ENCODE assay signal across 9 cellular contexts in the genomic region with DNA sequence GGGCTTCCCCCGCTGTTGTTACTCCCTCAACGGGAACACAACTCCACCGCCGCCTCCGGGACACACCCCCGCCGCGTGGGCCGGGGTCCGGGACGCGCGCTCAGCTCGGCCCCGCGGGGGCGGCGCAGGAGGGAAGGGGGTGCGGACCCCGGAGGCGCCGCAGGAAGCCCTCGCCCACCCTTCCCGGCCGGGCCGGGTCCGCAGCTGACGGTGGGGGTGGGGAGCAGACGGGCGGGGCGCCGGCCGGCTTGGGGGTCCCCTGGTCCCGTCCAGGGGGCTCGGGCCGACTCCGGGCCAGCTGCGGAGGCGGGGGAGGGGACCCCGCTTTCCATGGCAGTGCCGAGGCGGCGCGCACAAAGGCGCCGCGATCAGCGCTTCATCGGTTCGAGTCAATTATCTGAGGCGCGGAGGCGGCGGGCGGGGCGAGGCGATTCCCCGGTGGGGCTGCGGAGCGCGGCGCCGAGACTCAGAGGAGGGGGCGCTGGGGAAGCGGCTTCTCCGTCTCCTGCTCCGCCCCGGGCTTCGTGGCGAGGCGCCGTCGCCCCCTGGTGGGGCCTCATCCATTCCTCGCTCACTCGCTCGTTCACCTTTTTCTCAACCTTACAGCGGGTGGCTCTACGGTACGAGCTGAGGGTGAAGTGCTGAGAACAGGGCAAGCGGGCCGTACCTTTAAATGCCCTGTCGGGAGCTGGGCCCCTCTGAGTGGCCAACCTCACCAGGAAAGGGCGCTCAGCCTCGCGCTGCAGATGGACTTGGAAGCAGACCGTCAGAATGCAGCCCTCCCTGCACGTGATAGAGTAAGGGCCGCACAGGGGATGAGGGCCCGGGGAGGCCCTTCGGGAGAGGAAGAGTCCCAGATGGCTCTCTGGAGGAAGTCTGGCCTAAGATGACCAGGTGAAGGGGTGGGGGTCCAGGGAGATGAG. TPM values are rescaled to one million over a fixed set of nuclear protein-coding genes. Genes with fewer than 3 reads are reported as not detected.
DNase-seq lines count a peak whose midpoint lies in the region; ATAC-seq, FAIRE-seq and TF ChIP-seq lines count a peak whose summit lies in the region.
"Had no signal": no experiment of that assay in that cellular context is flagged by ENCODE, and none has a peak within 500 bp of the region (broad histone marks: within the 10 kb centered on the region; RNA-seq: fewer than 3 reads in every experiment).

No MANE protein-coding gene starts in this region.

- no peak overlapping the region for H2BK120ac ChIP-seq in neuronal stem cell (ENCODE audit: low read depth, low read length)

- no peak for FAIRE-seq in GM12892 (lab: Jason Lieb, UNC)

- intact Hi-C loops in tibial artery (cut with DNase I; ENCODE audit: low total_unique reads): no loop called here

- no peaks in the 10 kb centered on the region for H3K79me1 ChIP-seq in neuronal stem cell (ENCODE audit: low read depth, low read length)

- no peak overlapping the region for H2BK15ac ChIP-seq in neuronal stem cell (ENCODE audit: low read length)

- no peak overlapping the region for H2AK5ac ChIP-seq in neuronal stem cell (ENCODE audit: low read depth, low read length)

- TF ChIP-seq CTCF in fibroblast of mammary gland (conservative IDR thresholded peaks at IDR 0.05; ENCODE audit: control insufficient read depth, insufficient read depth, low read depth, low read length) (peak; percentile 45), tibial artery (IDR thresholded peaks at IDR 0.05) (peak; percentile 25 to 33)

- H3K9me3 ChIP-seq in neuronal stem cell (replicated peaks in 1 of 2; ENCODE audit: control insufficient read depth in 2 of 2, insufficient read depth in 1 of 2, low read depth in 1 of 2, low read length in 2 of 2) (no peaks in the 10 kb centered on the region), tibial artery (no peaks in the 10 kb centered on the region)
- H3K9me3 ChIP-seq: neutrophil had no signal

- no peak overlapping the region for H3K4ac ChIP-seq in neuronal stem cell (ENCODE audit: low read length)

- no peak overlapping the region for H2BK5ac ChIP-seq in neuronal stem cell (ENCODE audit: low read length)

- H3K36me3 ChIP-seq in neuronal stem cell (replicated peaks in 1 of 2; ENCODE audit: control insufficient read depth in 2 of 2, insufficient read depth in 2 of 2, low read length in 2 of 2) (no peaks in the 10 kb centered on the region), tibial artery (no peaks in the 10 kb centered on the region)
- H3K36me3 ChIP-seq: neutrophil had no signal

- no peak overlapping the region for H3K9ac ChIP-seq in neuronal stem cell (ENCODE audit: low read depth, low read length, poor library complexity)

- H3K4me3 ChIP-seq in fibroblast of mammary gland (ENCODE audit: control insufficient read depth, low read depth, low read length) (no peak overlapping the region), neuronal stem cell (ENCODE audit: low read length in 2 of 2) (peak overlapping the region in 1 of 2 donors; percentile 80), tibial artery (peak overlapping the region; percentile 14 to 41)

- H3K18ac ChIP-seq in neuronal stem cell (ENCODE audit: low read length): peak overlapping the region; percentile 87

- H3K4me2 ChIP-seq in neuronal stem cell (ENCODE audit: insufficient read depth, low read length, poor library complexity, severe bottlenecking): peak overlapping the region; percentile 82

- no peak overlapping the region for H3K23ac ChIP-seq in neuronal stem cell (ENCODE audit: low read depth, low read length, poor library complexity)

- H3K27ac ChIP-seq in neuronal stem cell (replicated peaks; ENCODE audit: low read length): no peak overlapping the region
- no peak overlapping the region for H3K27ac ChIP-seq in tibial artery
- H3K27ac ChIP-seq: neutrophil had no signal

- H3K14ac ChIP-seq in neuronal stem cell (ENCODE audit: low read length): no peak overlapping the region

- H4K8ac ChIP-seq in neuronal stem cell (ENCODE audit: low read depth, low read length): no peak overlapping the region

- H4K91ac ChIP-seq in neuronal stem cell (ENCODE audit: low read depth, low read length, poor library complexity): no peak overlapping the region

- ATAC-seq in HG03469 (IDR thresholded peaks at IDR 0.05; ENCODE audit: unreplicated experiment): no peak

- no peak for TF ChIP-seq POLR2A in GM12892 (IDR thresholded peaks at IDR 0.05; ENCODE audit: low read depth, low read length)

- WGBS in neuronal stem cell (ENCODE audit: extremely low coverage in 2 of 2, insufficient read length in 2 of 2, insufficient replicate concordance in 1 of 2), 2 donors: no CpG with 5 or more reads among the region's 90 CpGs

- peak overlapping the region; percentile 89 for H2AFZ ChIP-seq in neuronal stem cell (ENCODE audit: low read length)

- peak; percentile 13 for DNase-seq in A172 (ENCODE audit: low spot score)
- DNase-seq in GM12892 (ENCODE audit: insufficient read length): peak; percentile 41
- DNase-seq in NCI-H526 (lab: John Stamatoyannopoulos, UW): peak; percentile 49 to 96
- peak; percentile 57 for DNase-seq in activated CD8-positive, alpha-beta memory T cell treated with anti-CD3 and anti-CD28 coated beads, Interleukin-2, amount 50 U/mL, for 4 hours
- peak; percentile 22 for DNase-seq in fibroblast of mammary gland (ENCODE audit: low read depth)
- DNase-seq in neuronal stem cell (ENCODE audit: low spot score): peak; percentile 76
- DNase-seq in tibial artery: no peak

- H3K4me1 ChIP-seq in neuronal stem cell (ENCODE audit: control insufficient read depth in 2 of 2, insufficient read depth in 1 of 2, low read depth in 1 of 2, low read length in 2 of 2) (peaks cover 0 to 7% of the 10 kb centered on the region in 2 donors), tibial artery (peaks cover 0 to 11% (median 8%) of the 10 kb centered on the region in 4 donors)

- H2BK12ac ChIP-seq in neuronal stem cell (ENCODE audit: low read length): no peak overlapping the region

- H3K27me3 ChIP-seq in neuronal stem cell (ENCODE audit: control insufficient read depth in 3 of 3, insufficient read depth in 3 of 3, low read depth in 1 of 3, low read length in 3 of 3): peaks cover 0 to 73% (median 20%) of the 10 kb centered on the region in 3 experiments
- H3K27me3 ChIP-seq in tibial artery: peaks cover 0 to 60% of the 10 kb centered on the region in 2 donors

RNA-seq across cellular contexts. Expression of a gene that starts 40.0 kb away (rescaled TPM):
- 0.03 and 0.22 TPM in 2 replicates for total RNA-seq in A172 (2014; rRNA removed; shearing (Covaris generic))
- polyA plus RNA-seq in GM12892 (2012; ENCODE audit: missing spikeins): not detected
- 0.07 TPM for polyA plus RNA-seq in neuronal stem cell (2013, experiment 1 of 2)
- 0.19 TPM for polyA plus RNA-seq in neuronal stem cell (2013, experiment 2 of 2)

RNA-seq across cellular contexts. Expression of a gene that starts 52.7 kb away (rescaled TPM):
- not detected in 2 replicates for total RNA-seq in A172 (2014; rRNA removed; shearing (Covaris generic))
- polyA plus RNA-seq in GM12892 (2012; ENCODE audit: missing spikeins): not detected
- polyA plus RNA-seq in neuronal stem cell (2013, experiment 1 of 2): 0.06 TPM
- 0.04 TPM for polyA plus RNA-seq in neuronal stem cell (2013, experiment 2 of 2)

Comparison
In these comparisons a context has a peak if more than half of its experiments do, and no peak if none do; other contexts are left out.
1. DNase-seq: peak in A172 (single experiment), GM12892 (single experiment), NCI-H526 (2 of 2), activated CD8-positive, alpha-beta memory T cell treated with anti-CD3 and anti-CD28 coated beads, Interleukin-2, amount 50 U/mL, for 4 hours (single experiment), fibroblast of mammary gland (single experiment) and neuronal stem cell (single experiment); none in tibial artery (0 of 2).